In genomic region chr11:71080239-71081097, GRCh38 we compare ENCODE assay signal across 8 cellular contexts.
DNase-seq lines count a peak whose midpoint lies in the region; ATAC-seq and TF ChIP-seq lines count a peak whose summit lies in the region.

No MANE protein-coding gene starts in this region.

- H3K4me2 ChIP-seq in BLaER1 treated with 17β-estradiol and CSF1 and Interleukin-3, amounts not matched to agents 10 nM and 100 nM, result peak overlapping the region; percentile 46 to 85 (median 59)
- H3K4me2 ChIP-seq in H9 (ENCODE audit: insufficient read depth, insufficient read length, low read length), result no peak overlapping the region

- no peak overlapping the region for H2BK120ac ChIP-seq in H9 (ENCODE audit: low read depth, low read length, poor library complexity, severe bottlenecking)

- no peak overlapping the region for H3T11ph ChIP-seq in H9 (ENCODE audit: low read length)

- H3K4me3 ChIP-seq in BLaER1 treated with 17β-estradiol and CSF1 and Interleukin-3, amounts not matched to agents 10 nM and 100 nM, result no peak overlapping the region
- H3K4me3 ChIP-seq in fibroblast of villous mesenchyme (ENCODE audit: low read depth, low read length), result no peak overlapping the region

- H3K27ac Mint-ChIP-seq in H9, result no peak overlapping the region; a peak in 2 of 7 replicates
- no peak overlapping the region for H3K27ac Mint-ChIP-seq in osteocyte (ENCODE audit: unreplicated experiment)

- H3K4me3 Mint-ChIP-seq in H9, result no peak overlapping the region
- H3K4me3 Mint-ChIP-seq in osteocyte (ENCODE audit: unreplicated experiment), result no peak overlapping the region

- peaks cover 17 to 21% of the 10 kb centered on the region in 2 experiments for H3K9me3 Mint-ChIP-seq in H9
- H3K9me3 Mint-ChIP-seq in osteocyte (ENCODE audit: unreplicated experiment), result peaks cover 12% of the 10 kb centered on the region

- WGBS in H9 (ENCODE audit: extremely low coverage, insufficient read length, low lambda C conversion rate), result no CpG with 5 or more reads among the region's 25 CpGs

- no peaks in the 10 kb centered on the region for H3K79me2 ChIP-seq in H9 (ENCODE audit: insufficient read depth, low read length)

- H3K23me2 ChIP-seq in H9 (ENCODE audit: insufficient read length, low read depth, low read length, poor library complexity, severe bottlenecking), result no peaks in the 10 kb centered on the region

- H3K4ac ChIP-seq in H9 (ENCODE audit: low read depth, low read length), result no peak overlapping the region

- no peaks in the 10 kb centered on the region for H3K27me3 ChIP-seq in BLaER1 treated with 17β-estradiol and CSF1 and Interleukin-3, amounts not matched to agents 10 nM and 100 nM
- no peaks in the 10 kb centered on the region for H3K27me3 ChIP-seq in H9 (ENCODE audit: insufficient read depth, low read length)

- H2BK5ac ChIP-seq in H9 (ENCODE audit: insufficient read length, low read length), result no peak overlapping the region

- H2BK12ac ChIP-seq in H9 (ENCODE audit: insufficient read length, low read depth, low read length), result no peak overlapping the region

- no peaks in the 10 kb centered on the region for H3K36me3 ChIP-seq in BLaER1 treated with 17β-estradiol and CSF1 and Interleukin-3, amounts not matched to agents 10 nM and 100 nM

- H3K4me1 ChIP-seq in BLaER1 treated with 17β-estradiol and CSF1 and Interleukin-3, amounts not matched to agents 10 nM and 100 nM, result peaks cover 4 to 36% (median 19%) of the 10 kb centered on the region in 10 experiments; a peak in 17 of 20 replicates
- H3K4me1 ChIP-seq in H9 (ENCODE audit: insufficient read depth, low read length), result no peaks in the 10 kb centered on the region

- H3K4me1 Mint-ChIP-seq in H9, result peaks cover 18 to 19% of the 10 kb centered on the region in 2 experiments
- no peaks in the 10 kb centered on the region for H3K4me1 Mint-ChIP-seq in osteocyte (ENCODE audit: unreplicated experiment)

- H4K91ac ChIP-seq in H9 (ENCODE audit: insufficient read length, low read depth, low read length), result no peak overlapping the region

- H3K18ac ChIP-seq in H9 (ENCODE audit: insufficient read length, low read depth, low read length), result no peak overlapping the region

- peak overlapping the region in 2 of 11 experiments; percentile 24 to 25; a peak in 1 of 22 replicates for H3K9ac ChIP-seq in BLaER1 treated with 17β-estradiol and CSF1 and Interleukin-3, amounts not matched to agents 10 nM and 100 nM
- H3K9ac ChIP-seq in H9 (ENCODE audit: extremely low read depth, insufficient read length, low read length), result no peak overlapping the region

- H4K5ac ChIP-seq in H9 (ENCODE audit: insufficient read length, low read depth, low read length), result no peak overlapping the region

- H3K23ac ChIP-seq in H9 (ENCODE audit: insufficient read length, low read depth, low read length), result no peak overlapping the region

- no peak overlapping the region for H4K8ac ChIP-seq in H9 (replicated peaks; ENCODE audit: insufficient read length, low read depth, low read length)

- H3K27ac ChIP-seq in BLaER1 treated with 17β-estradiol and CSF1 and Interleukin-3, amounts not matched to agents 10 nM and 100 nM, result no peak overlapping the region; a peak in 1 of 22 replicates
- no peak overlapping the region for H3K27ac ChIP-seq in H9 (ENCODE audit: insufficient read length, low read depth, low read length)

- TF ChIP-seq CTCF in H9 (conservative IDR thresholded peaks at IDR 0.05) (peak; percentile 94), fibroblast of villous mesenchyme (IDR thresholded peaks at IDR 0.05; ENCODE audit: insufficient read depth, low read depth, low read length) (peak; percentile 54), osteocyte (IDR thresholded peaks at IDR 0.05) (peak; percentile 59)

- no peak overlapping the region for H2BK20ac ChIP-seq in H9 (ENCODE audit: low read depth, low read length, poor library complexity, severe bottlenecking)

- no peak for ATAC-seq in GM18868 (IDR thresholded peaks at IDR 0.05; ENCODE audit: unreplicated experiment)
- no peak for ATAC-seq in GM21390 (IDR thresholded peaks at IDR 0.05; ENCODE audit: unreplicated experiment)

- no peak overlapping the region for H2AK5ac ChIP-seq in H9 (ENCODE audit: insufficient read length, low read length)

- peaks cover 20 to 38% (median 35%) of the 10 kb centered on the region in 3 experiments for H3K36me3 Mint-ChIP-seq in H9 (ENCODE audit: insufficient read depth in 1 of 3, low read depth in 3 of 3)
- H3K36me3 Mint-ChIP-seq in osteocyte (ENCODE audit: unreplicated experiment), result no peaks in the 10 kb centered on the region

- H4K20me1 ChIP-seq in BLaER1 treated with 17β-estradiol and CSF1 and Interleukin-3, amounts not matched to agents 10 nM and 100 nM, result no peaks in the 10 kb centered on the region
- no peaks in the 10 kb centered on the region for H4K20me1 ChIP-seq in H9 (ENCODE audit: control insufficient read depth, insufficient read depth, insufficient read length)

- no peak overlapping the region for H2BK15ac ChIP-seq in H9 (ENCODE audit: low read depth, low read length)

- H3K27me3 Mint-ChIP-seq in H9 (ENCODE audit: low read depth) (peaks cover 1% of the 10 kb centered on the region; the same call in 1 of the 2 replicates), osteocyte (ENCODE audit: unreplicated experiment) (no peaks in the 10 kb centered on the region)

- no peak overlapping the region for H2AFZ ChIP-seq in H9 (ENCODE audit: low read length)

- H3K9me3 ChIP-seq in BLaER1 treated with 17β-estradiol and CSF1 and Interleukin-3, amounts not matched to agents 10 nM and 100 nM (replicated peaks in 1 of 11), result peaks cover 0 to 23% (median 15%) of the 10 kb centered on the region in 11 experiments; a peak in 14 of 22 replicates
- peaks cover 8% of the 10 kb centered on the region for H3K9me3 ChIP-seq in H9 (ENCODE audit: control insufficient read depth, low read depth, low read length)

- DNase-seq in H9, result peak; percentile 80
- DNase-seq in NCI-H2227 treated with DMSO at 0.1 percent for 48 hours (lab: John Stamatoyannopoulos, UW), result peak; percentile 62
- DNase-seq in activated CD4-positive, alpha-beta T cell treated with anti-CD3 and anti-CD28 coated beads, Interleukin-2, amount 50 U/mL, for 48 hours, result peak; percentile 56 to 69
- DNase-seq in fibroblast of villous mesenchyme (ENCODE audit: low read depth), result peak; percentile 70
- DNase-seq in osteocyte (ENCODE audit: extremely low spot score, unreplicated experiment), result no peak

- H3K79me1 ChIP-seq in H9 (ENCODE audit: insufficient read depth, low read depth, low read length, poor library complexity, severe bottlenecking), result no peaks in the 10 kb centered on the region

- no peak overlapping the region for H3K14ac ChIP-seq in H9 (ENCODE audit: insufficient read depth, low read length)

- no peak overlapping the region for H3K56ac ChIP-seq in H9 (ENCODE audit: insufficient read length, low read depth, low read length)
